Comparison of ENCODE assay signal across 16 cellular contexts in the genomic region with DNA sequence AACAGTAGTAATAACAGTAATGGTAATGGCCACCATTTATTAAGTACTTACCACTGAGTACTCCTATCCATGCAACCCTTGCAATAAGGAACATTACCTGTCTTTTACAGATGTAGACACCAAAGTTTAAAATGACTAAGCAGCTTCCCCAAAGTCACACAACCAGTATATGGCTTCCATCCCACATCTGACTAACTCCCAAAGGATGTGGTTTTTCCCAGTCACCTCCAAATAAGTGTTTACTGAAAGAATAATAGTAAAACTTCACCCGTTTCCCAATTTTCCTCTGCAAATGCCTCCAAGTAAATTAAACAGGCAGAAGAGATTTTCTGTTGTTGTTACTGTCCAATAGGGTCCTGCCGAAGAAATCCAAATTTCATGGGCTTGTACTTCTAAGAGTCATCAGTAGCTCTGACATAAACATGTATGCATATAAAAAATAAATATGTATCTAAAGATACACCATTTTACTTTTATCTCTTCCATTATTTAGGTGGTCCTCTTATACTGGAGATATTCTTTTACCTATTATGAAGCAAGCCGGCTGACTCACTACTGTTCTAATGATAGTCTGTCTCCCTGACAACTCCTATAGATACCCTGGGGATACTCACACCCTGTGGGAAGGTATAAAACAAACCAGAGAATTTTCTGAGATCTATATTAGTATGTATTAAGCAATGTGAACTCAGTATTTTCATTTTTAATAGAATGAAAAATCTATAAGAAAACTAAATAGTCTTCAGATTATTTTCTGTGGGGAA.
A peak's percentile ranks its signal among the peaks of the same experiment; 100 is the strongest.
DNase-seq lines count a peak whose midpoint lies in the region; ATAC-seq and TF ChIP-seq lines count a peak whose summit lies in the region.
"Had no signal": no experiment of that assay in that cellular context is flagged by ENCODE, and none has a peak within 500 bp of the region (broad histone marks: within the 10 kb centered on the region; RNA-seq: fewer than 3 reads in every experiment).

No MANE protein-coding gene starts in this region.

- in situ Hi-C loops in brain microvascular endothelial cell (cut with HindIII; ENCODE audit: low pct_ligation_motif_present, low sequenced_read_pairs) = no loop called here

- WGBS in testis, 2 donors = 91% methylated on average over 3 of the region's 3 CpGs

- DNase-seq in AG08396 (ENCODE audit: low spot score) (peak; percentile 53), LHCN-M2 (ENCODE audit: low read depth) (peak; percentile 75), brain microvascular endothelial cell (peak; percentile 49), kidney epithelial cell (ENCODE audit: low read depth) (peak; percentile 29), testis (no peak), iPS-NIHi7 (ENCODE audit: extremely low spot score) (no peak), cerebellum (ENCODE audit: low spot score) (no peak)
- no peak for DNase-seq in CD8-positive, alpha-beta T cell
- DNase-seq: activated gamma-delta T cell; DND-41; NCI-H1417; NCI-H524 treated with DMSO at 0.1 percent for 48 hours; psoas muscle; stimulated activated CD4-positive, alpha-beta T cell treated with anti-CD3 and anti-CD28 coated beads, Interleukin-2, amount 100 ng/mL, for 48 hours had no signal

- TF ChIP-seq CTCF in brain microvascular endothelial cell (IDR thresholded peaks at IDR 0.05; ENCODE audit: low read depth, low read length, missing control alignments) (no peak), kidney epithelial cell (IDR thresholded peaks at IDR 0.05; ENCODE audit: insufficient read depth, low read length, poor library complexity, severe bottlenecking) (no peak), testis (IDR thresholded peaks at IDR 0.05) (no peak)
- TF ChIP-seq CTCF in CD8-positive, alpha-beta T cell (IDR thresholded peaks at IDR 0.05) = no peak

- H3K4me3 ChIP-seq in brain microvascular endothelial cell (ENCODE audit: low read depth, low read length) (no peak overlapping the region), kidney epithelial cell (ENCODE audit: low read depth, low read length) (no peak overlapping the region), testis (no peak overlapping the region)
- no peak overlapping the region for H3K4me3 ChIP-seq in CD8-positive, alpha-beta T cell (ENCODE audit: low read depth, low read length)
- H3K4me3 ChIP-seq: psoas muscle had no signal

- no peaks in the 10 kb centered on the region for H3K4me1 Mint-ChIP-seq in CD8-positive, alpha-beta T cell (ENCODE audit: low read depth)
- H3K4me1 Mint-ChIP-seq: B cell; central memory CD8-positive, alpha-beta T cell had no signal

- H3K9me3 Mint-ChIP-seq in CD8-positive, alpha-beta T cell = peaks cover 1% of the 10 kb centered on the region
- H3K9me3 Mint-ChIP-seq: central memory CD8-positive, alpha-beta T cell had no signal

- CTCF ChIA-PET in CD8-positive, alpha-beta T cell (lab: Charles Lee) = no interaction called here

- intact Hi-C loops in CD8-positive, alpha-beta T cell (cut with DNase I, micrococcal nuclease) = no loop called here
- intact Hi-C loops in testis (cut with DNase I; ENCODE audit: low total_unique reads) = no loop called here

- TF ChIP-seq POLR2A in testis (IDR thresholded peaks at IDR 0.05) = no peak

- no peaks in the 10 kb centered on the region for H3K36me3 Mint-ChIP-seq in CD8-positive, alpha-beta T cell

- H3K27me3 Mint-ChIP-seq in CD8-positive, alpha-beta T cell (ENCODE audit: low read depth) = no peaks in the 10 kb centered on the region
- H3K27me3 Mint-ChIP-seq: B cell; central memory CD8-positive, alpha-beta T cell had no signal

- no peaks in the 10 kb centered on the region for H3K4me1 ChIP-seq in CD8-positive, alpha-beta T cell (ENCODE audit: insufficient read depth, low read length)
- H3K4me1 ChIP-seq in testis = peaks cover 6% of the 10 kb centered on the region
- H3K4me1 ChIP-seq: psoas muscle had no signal

- no peak overlapping the region for H3K4me3 Mint-ChIP-seq in CD8-positive, alpha-beta T cell
- H3K4me3 Mint-ChIP-seq: B cell; central memory CD8-positive, alpha-beta T cell had no signal

- no peaks in the 10 kb centered on the region for H3K9me3 ChIP-seq in CD8-positive, alpha-beta T cell (ENCODE audit: low read length)
- no peaks in the 10 kb centered on the region for H3K9me3 ChIP-seq in testis
- H3K9me3 ChIP-seq: psoas muscle had no signal

- POLR2A ChIA-PET in CD8-positive, alpha-beta T cell (lab: Charles Lee) = no interaction called here

- H3K27ac Mint-ChIP-seq in CD8-positive, alpha-beta T cell = no peak overlapping the region
- H3K27ac Mint-ChIP-seq: B cell had no signal

- no peak overlapping the region for H3K27ac ChIP-seq in brain microvascular endothelial cell
- no peak overlapping the region for H3K27ac ChIP-seq in CD8-positive, alpha-beta T cell (ENCODE audit: low read depth, low read length)
- H3K27ac ChIP-seq in testis = no peak overlapping the region
- H3K27ac ChIP-seq: psoas muscle had no signal

- no peak for ATAC-seq in CD8-positive, alpha-beta T cell
- ATAC-seq: psoas muscle had no signal

- no peaks in the 10 kb centered on the region for H3K27me3 ChIP-seq in brain microvascular endothelial cell (replicated peaks)
- H3K27me3 ChIP-seq in kidney epithelial cell (ENCODE audit: control insufficient read depth, insufficient read depth, low read length) = no peaks in the 10 kb centered on the region
- no peaks in the 10 kb centered on the region for H3K27me3 ChIP-seq in CD8-positive, alpha-beta T cell (ENCODE audit: insufficient read depth, low read length)
- H3K27me3 ChIP-seq in testis = no peaks in the 10 kb centered on the region

- no peaks in the 10 kb centered on the region for H3K36me3 ChIP-seq in brain microvascular endothelial cell (replicated peaks)
- H3K36me3 ChIP-seq in kidney epithelial cell (ENCODE audit: control insufficient read depth, insufficient read depth, low read length) = no peaks in the 10 kb centered on the region
- H3K36me3 ChIP-seq in CD8-positive, alpha-beta T cell (ENCODE audit: insufficient read depth, low read length) = no peaks in the 10 kb centered on the region
- H3K36me3 ChIP-seq in testis (ENCODE audit: low read depth, missing control alignments) = no peaks in the 10 kb centered on the region

Comparison
In these comparisons a context has a peak if more than half of its experiments do, and no peak if none do; other contexts are left out.
1. DNase-seq: peak in AG08396 (single experiment), LHCN-M2 (single experiment), brain microvascular endothelial cell (single experiment) and kidney epithelial cell (single experiment); none in CD8-positive, alpha-beta T cell (0 of 7), testis (single experiment), iPS-NIHi7 (single experiment) and cerebellum (single experiment).